25 cellular contexts compared by ENCODE assay signal in the genomic region with DNA sequence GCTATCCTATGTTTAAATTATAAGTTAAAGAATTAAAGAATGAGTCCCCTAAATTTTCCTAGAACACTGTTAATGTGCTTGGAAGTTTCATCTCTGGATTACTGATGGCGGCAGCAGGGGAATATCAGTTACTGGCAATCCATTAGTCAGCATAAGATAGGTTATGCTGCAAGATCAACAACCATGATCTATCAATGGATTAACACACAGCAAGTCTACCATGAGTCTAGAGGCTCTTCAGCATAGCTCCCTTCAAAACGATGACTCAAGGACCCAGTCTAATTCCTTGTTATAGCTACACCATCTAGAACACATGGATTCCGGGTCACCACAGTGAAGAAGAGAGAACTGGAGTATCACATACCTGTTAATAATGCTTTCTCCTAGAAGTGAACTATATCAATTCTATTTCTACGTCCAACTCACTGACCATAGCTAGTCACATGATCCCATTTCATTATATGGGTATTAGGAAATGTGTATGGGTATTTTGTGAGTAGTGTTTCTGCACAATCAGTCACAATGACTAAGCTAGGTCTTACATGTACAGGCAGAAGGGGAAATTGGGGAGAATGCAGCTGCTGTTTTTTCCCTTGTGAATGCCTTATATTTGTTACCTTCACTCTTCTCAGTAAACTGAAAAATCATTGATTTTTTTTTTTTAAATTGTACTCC.
"Had no signal": no experiment of that assay in that cellular context is flagged by ENCODE, and none has a peak within 500 bp of the region (broad histone marks: within the 10 kb centered on the region; RNA-seq: fewer than 3 reads in every experiment).

No MANE protein-coding gene starts in this region.

- H3K4me3 ChIP-seq: cardiac muscle cell, SJCRH30, SK-N-MC had no signal

- H3K9me3 ChIP-seq: SJCRH30 had no signal

- H3K36me3 ChIP-seq: brain microvascular endothelial cell, cardiac muscle cell, SJCRH30 had no signal

- H3K27ac ChIP-seq: brain microvascular endothelial cell, cardiac muscle cell, SJCRH30, SK-N-MC had no signal

- H3K27me3 ChIP-seq: brain microvascular endothelial cell, cardiac muscle cell, SJCRH30 had no signal

- DNase-seq: activated CD4-positive, alpha-beta T cell treated with anti-CD3 and anti-CD28 coated beads, Interleukin-2, amount 10 ng/mL, durations not matched to agents 24 days and 14 days; activated CD4-positive, alpha-beta T cell treated with anti-CD3 and anti-CD28 coated beads, Interleukin-2, amount 50 U/mL, for 4 hours; activated CD8-positive, alpha-beta T cell treated with anti-CD3 and anti-CD28 coated beads for 36 hours; activated effector memory CD4-positive, alpha-beta T cell treated with anti-CD3 and anti-CD28 coated beads, Interleukin-2, amount 50 U/mL, for 16 hours; activated naive CD4-positive, alpha-beta T cell; activated naive CD4-positive, alpha-beta T cell treated with anti-CD3 and anti-CD28 coated beads, Interleukin-2, amount 50 U/mL, for 16 hours; activated naive CD8-positive, alpha-beta T cell treated with anti-CD3 and anti-CD28 coated beads for 36 hours; activated T-cell treated with anti-CD3 and anti-CD28 coated beads, Interleukin-2, amount 50 U/mL, for 1 hour; activated T-cell treated with anti-CD3 and anti-CD28 coated beads, Interleukin-2, amount 50 U/mL, for 72 hours; amniotic stem cell; aorta; brain microvascular endothelial cell; NCI-H1105; NCI-H1417 treated with DMSO at 0.1 percent for 48 hours; NCI-H187 treated with DMSO at 0.1 percent for 48 hours; NCI-H2081; NCI-H226; NCI-H446 treated with DMSO at 0.1 percent for 48 hours; NCI-H524; NCI-H82; SHP77; SJCRH30; T1000 had no signal
